In the genomic region with DNA sequence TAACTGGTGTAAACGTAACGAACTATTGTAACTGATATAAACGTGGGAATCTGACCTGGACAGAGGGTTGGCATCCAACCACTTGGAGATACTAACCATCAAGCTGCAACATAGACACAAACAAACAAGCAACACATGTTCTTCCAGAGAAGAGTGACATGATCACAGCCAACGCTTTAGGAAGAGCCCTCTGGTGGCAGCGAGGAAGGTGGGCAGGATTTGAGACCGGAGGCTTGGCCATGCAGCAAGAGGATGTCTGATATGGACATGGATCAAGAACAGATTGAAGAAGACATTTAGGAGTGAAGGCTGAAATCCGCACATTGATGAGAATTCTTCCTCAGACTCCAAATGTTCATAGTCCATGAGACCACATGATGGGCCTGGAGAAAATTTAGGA, we compare ENCODE assay signal across 1 cellular context.
TF ChIP-seq lines count a peak whose summit lies in the region.

No MANE protein-coding gene starts in this region.

TF ChIP-seq in HEK293, 187 proteins besides CTCF, POLR2A, EP300 and RAD21 (continued from another document):
- TF ChIP-seq, protein P1, sequence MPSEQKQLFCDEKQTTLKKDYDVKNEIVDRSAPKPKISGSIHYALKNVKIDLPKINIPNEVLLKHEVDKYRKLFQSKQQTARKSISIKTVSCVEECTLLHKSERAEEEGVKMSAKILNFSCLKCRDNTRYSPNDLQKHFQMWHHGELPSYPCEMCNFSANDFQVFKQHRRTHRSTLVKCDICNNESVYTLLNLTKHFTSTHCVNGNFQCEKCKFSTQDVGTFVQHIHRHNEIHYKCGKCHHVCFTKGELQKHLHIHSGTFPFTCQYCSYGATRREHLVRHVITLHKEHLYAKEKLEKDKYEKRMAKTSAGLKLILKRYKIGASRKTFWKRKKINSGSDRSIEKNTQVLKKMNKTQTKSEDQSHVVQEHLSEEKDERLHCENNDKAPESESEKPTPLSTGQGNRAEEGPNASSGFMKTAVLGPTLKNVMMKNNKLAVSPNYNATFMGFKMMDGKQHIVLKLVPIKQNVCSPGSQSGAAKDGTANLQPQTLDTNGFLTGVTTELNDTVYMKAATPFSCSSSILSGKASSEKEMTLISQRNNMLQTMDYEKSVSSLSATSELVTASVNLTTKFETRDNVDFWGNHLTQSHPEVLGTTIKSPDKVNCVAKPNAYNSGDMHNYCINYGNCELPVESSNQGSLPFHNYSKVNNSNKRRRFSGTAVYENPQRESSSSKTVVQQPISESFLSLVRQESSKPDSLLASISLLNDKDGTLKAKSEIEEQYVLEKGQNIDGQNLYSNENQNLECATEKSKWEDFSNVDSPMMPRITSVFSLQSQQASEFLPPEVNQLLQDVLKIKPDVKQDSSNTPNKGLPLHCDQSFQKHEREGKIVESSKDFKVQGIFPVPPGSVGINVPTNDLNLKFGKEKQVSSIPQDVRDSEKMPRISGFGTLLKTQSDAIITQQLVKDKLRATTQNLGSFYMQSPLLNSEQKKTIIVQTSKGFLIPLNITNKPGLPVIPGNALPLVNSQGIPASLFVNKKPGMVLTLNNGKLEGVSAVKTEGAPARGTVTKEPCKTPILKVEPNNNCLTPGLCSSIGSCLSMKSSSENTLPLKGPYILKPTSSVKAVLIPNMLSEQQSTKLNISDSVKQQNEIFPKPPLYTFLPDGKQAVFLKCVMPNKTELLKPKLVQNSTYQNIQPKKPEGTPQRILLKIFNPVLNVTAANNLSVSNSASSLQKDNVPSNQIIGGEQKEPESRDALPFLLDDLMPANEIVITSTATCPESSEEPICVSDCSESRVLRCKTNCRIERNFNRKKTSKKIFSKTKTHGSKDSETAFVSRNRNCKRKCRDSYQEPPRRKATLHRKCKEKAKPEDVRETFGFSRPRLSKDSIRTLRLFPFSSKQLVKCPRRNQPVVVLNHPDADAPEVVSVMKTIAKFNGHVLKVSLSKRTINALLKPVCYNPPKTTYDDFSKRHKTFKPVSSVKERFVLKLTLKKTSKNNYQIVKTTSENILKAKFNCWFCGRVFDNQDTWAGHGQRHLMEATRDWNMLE (tag by site-specific recombination; conservative IDR thresholded peaks at IDR 0.05; ENCODE audit: low read depth) = no peak
- peak; percentile 60 for TF ChIP-seq SCRT2 (tag by site-specific recombination; IDR thresholded peaks at IDR 0.05)
- no peak for TF ChIP-seq TRIM28 (IDR thresholded peaks at IDR 0.05; ENCODE audit: borderline replicate concordance, low read length)
- TF ChIP-seq, protein P2, sequence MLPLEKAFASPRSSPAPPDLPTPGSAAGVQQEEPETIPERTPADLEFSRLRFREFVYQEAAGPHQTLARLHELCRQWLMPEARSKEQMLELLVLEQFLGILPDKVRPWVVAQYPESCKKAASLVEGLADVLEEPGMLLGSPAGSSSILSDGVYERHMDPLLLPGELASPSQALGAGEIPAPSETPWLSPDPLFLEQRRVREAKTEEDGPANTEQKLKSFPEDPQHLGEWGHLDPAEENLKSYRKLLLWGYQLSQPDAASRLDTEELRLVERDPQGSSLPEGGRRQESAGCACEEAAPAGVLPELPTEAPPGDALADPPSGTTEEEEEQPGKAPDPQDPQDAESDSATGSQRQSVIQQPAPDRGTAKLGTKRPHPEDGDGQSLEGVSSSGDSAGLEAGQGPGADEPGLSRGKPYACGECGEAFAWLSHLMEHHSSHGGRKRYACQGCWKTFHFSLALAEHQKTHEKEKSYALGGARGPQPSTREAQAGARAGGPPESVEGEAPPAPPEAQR (tag by site-specific recombination; IDR thresholded peaks at IDR 0.05) = no peak
- no peak for TF ChIP-seq IKZF3 (tag by site-specific recombination; IDR thresholded peaks at IDR 0.05)
- TF ChIP-seq ZNF114 (tag by site-specific recombination; IDR thresholded peaks at IDR 0.05) = no peak
- no peak for TF ChIP-seq ZNF416 (tag by site-specific recombination; IDR thresholded peaks at IDR 0.05)
- TF ChIP-seq ZNF2 (tag by site-specific recombination; IDR thresholded peaks at IDR 0.05) = peak; percentile 75
- no peak for TF ChIP-seq ZNF221 (tag by site-specific recombination; IDR thresholded peaks at IDR 0.05; ENCODE audit: borderline replicate concordance)
- TF ChIP-seq REPIN1 (tag by site-specific recombination; IDR thresholded peaks at IDR 0.05; ENCODE audit: low read depth) = no peak
- no peak for TF ChIP-seq MZF1 (tag by site-specific recombination; IDR thresholded peaks at IDR 0.05; ENCODE audit: borderline replicate concordance)
- TF ChIP-seq YY1 (tag by site-specific recombination; IDR thresholded peaks at IDR 0.05) = no peak
- TF ChIP-seq ZNF837 (tag by site-specific recombination; IDR thresholded peaks at IDR 0.05) = no peak
- no peak for TF ChIP-seq ZNF211 (tag by site-specific recombination; IDR thresholded peaks at IDR 0.05; ENCODE audit: low read depth)
- TF ChIP-seq ZFP37 (tag by site-specific recombination; IDR thresholded peaks at IDR 0.05) = no peak
- TF ChIP-seq, protein P3, sequence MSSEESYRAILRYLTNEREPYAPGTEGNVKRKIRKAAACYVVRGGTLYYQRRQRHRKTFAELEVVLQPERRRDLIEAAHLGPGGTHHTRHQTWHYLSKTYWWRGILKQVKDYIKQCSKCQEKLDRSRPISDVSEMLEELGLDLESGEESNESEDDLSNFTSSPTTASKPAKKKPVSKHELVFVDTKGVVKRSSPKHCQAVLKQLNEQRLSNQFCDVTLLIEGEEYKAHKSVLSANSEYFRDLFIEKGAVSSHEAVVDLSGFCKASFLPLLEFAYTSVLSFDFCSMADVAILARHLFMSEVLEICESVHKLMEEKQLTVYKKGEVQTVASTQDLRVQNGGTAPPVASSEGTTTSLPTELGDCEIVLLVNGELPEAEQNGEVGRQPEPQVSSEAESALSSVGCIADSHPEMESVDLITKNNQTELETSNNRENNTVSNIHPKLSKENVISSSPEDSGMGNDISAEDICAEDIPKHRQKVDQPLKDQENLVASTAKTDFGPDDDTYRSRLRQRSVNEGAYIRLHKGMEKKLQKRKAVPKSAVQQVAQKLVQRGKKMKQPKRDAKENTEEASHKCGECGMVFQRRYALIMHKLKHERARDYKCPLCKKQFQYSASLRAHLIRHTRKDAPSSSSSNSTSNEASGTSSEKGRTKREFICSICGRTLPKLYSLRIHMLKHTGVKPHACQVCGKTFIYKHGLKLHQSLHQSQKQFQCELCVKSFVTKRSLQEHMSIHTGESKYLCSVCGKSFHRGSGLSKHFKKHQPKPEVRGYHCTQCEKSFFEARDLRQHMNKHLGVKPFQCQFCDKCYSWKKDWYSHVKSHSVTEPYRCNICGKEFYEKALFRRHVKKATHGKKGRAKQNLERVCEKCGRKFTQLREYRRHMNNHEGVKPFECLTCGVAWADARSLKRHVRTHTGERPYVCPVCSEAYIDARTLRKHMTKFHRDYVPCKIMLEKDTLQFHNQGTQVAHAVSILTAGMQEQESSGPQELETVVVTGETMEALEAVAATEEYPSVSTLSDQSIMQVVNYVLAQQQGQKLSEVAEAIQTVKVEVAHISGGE (tag by site-specific recombination; conservative IDR thresholded peaks at IDR 0.05; ENCODE audit: low read depth) = no peak
- TF ChIP-seq, protein P4, sequence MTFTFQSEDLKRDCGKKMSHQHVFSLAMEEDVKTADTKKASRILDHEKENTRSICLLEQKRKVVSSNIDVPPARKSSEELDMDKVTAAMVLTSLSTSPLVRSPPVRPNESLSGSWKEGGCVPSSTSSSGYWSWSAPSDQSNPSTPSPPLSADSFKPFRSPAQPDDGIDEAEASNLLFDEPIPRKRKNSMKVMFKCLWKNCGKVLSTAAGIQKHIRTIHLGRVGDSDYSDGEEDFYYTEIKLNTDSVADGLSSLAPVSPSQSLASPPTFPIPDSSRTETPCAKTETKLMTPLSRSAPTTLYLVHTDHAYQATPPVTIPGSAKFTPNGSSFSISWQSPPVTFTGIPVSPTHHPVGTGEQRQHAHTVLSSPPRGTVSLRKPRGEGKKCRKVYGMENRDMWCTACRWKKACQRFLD (tag by site-specific recombination; IDR thresholded peaks at IDR 0.05) = no peak
- peak; percentile 24 for TF ChIP-seq ZNF654 (tag by site-specific recombination; IDR thresholded peaks at IDR 0.05; ENCODE audit: low read depth)
- TF ChIP-seq, protein P5, sequence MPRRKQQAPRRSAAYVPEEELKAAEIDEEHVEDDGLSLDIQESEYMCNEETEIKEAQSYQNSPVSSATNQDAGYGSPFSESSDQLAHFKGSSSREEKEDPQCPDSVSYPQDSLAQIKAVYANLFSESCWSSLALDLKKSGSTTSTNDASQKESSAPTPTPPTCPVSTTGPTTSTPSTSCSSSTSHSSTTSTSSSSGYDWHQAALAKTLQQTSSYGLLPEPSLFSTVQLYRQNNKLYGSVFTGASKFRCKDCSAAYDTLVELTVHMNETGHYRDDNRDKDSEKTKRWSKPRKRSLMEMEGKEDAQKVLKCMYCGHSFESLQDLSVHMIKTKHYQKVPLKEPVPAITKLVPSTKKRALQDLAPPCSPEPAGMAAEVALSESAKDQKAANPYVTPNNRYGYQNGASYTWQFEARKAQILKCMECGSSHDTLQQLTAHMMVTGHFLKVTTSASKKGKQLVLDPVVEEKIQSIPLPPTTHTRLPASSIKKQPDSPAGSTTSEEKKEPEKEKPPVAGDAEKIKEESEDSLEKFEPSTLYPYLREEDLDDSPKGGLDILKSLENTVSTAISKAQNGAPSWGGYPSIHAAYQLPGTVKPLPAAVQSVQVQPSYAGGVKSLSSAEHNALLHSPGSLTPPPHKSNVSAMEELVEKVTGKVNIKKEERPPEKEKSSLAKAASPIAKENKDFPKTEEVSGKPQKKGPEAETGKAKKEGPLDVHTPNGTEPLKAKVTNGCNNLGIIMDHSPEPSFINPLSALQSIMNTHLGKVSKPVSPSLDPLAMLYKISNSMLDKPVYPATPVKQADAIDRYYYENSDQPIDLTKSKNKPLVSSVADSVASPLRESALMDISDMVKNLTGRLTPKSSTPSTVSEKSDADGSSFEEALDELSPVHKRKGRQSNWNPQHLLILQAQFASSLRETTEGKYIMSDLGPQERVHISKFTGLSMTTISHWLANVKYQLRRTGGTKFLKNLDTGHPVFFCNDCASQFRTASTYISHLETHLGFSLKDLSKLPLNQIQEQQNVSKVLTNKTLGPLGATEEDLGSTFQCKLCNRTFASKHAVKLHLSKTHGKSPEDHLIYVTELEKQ (tag by site-specific recombination; IDR thresholded peaks at IDR 0.05; ENCODE audit: borderline replicate concordance) = no peak
- TF ChIP-seq, protein P6, sequence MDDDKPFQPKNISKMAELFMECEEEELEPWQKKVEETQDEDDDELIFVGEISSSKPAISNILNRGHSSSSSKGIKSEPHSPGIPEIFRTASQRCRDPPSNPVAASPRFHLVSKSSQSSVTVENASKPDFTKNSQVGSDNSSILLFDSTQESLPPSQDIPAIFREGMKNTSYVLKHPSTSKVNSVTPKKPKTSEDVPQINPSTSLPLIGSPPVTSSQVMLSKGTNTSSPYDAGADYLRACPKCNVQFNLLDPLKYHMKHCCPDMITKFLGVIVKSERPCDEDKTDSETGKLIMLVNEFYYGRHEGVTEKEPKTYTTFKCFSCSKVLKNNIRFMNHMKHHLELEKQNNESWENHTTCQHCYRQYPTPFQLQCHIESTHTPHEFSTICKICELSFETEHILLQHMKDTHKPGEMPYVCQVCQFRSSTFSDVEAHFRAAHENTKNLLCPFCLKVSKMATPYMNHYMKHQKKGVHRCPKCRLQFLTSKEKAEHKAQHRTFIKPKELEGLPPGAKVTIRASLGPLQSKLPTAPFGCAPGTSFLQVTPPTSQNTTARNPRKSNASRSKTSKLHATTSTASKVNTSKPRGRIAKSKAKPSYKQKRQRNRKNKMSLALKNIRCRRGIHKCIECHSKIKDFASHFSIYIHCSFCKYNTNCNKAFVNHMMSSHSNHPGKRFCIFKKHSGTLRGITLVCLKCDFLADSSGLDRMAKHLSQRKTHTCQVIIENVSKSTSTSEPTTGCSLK (tag by site-specific recombination; IDR thresholded peaks at IDR 0.05) = no peak
- TF ChIP-seq, protein P7, sequence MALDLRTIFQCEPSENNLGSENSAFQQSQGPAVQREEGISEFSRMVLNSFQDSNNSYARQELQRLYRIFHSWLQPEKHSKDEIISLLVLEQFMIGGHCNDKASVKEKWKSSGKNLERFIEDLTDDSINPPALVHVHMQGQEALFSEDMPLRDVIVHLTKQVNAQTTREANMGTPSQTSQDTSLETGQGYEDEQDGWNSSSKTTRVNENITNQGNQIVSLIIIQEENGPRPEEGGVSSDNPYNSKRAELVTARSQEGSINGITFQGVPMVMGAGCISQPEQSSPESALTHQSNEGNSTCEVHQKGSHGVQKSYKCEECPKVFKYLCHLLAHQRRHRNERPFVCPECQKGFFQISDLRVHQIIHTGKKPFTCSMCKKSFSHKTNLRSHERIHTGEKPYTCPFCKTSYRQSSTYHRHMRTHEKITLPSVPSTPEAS (tag by site-specific recombination; IDR thresholded peaks at IDR 0.05) = no peak
- TF ChIP-seq ZNF571 (tag by site-specific recombination; IDR thresholded peaks at IDR 0.05) = no peak
- no peak for TF ChIP-seq ZNF747 (tag by site-specific recombination; IDR thresholded peaks at IDR 0.05)
- TF ChIP-seq, protein P8, sequence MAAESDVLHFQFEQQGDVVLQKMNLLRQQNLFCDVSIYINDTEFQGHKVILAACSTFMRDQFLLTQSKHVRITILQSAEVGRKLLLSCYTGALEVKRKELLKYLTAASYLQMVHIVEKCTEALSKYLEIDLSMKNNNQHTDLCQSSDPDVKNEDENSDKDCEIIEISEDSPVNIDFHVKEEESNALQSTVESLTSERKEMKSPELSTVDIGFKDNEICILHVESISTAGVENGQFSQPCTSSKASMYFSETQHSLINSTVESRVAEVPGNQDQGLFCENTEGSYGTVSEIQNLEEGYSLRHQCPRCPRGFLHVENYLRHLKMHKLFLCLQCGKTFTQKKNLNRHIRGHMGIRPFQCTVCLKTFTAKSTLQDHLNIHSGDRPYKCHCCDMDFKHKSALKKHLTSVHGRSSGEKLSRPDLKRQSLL (tag by site-specific recombination; IDR thresholded peaks at IDR 0.05) = no peak
- TF ChIP-seq, protein P9, sequence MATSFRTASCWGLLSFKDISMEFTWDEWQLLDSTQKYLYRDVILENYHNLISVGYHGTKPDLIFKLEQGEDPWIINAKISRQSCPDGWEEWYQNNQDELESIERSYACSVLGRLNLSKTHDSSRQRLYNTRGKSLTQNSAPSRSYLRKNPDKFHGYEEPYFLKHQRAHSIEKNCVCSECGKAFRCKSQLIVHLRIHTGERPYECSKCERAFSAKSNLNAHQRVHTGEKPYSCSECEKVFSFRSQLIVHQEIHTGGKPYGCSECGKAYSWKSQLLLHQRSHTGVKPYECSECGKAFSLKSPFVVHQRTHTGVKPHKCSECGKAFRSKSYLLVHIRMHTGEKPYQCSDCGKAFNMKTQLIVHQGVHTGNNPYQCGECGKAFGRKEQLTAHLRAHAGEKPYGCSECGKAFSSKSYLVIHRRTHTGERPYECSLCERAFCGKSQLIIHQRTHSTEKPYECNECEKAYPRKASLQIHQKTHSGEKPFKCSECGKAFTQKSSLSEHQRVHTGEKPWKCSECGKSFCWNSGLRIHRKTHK (tag by site-specific recombination; IDR thresholded peaks at IDR 0.05) = no peak
- TF ChIP-seq ZNF610 (tag by site-specific recombination; IDR thresholded peaks at IDR 0.05; ENCODE audit: borderline replicate concordance) = no peak
